Comparison of ENCODE assay signal across 1 cellular context in genomic region chr5:80615266-80615914, GRCh38.
TF ChIP-seq lines count a peak whose summit lies in the region.

No MANE protein-coding gene starts in this region.

TF ChIP-seq in HepG2, 621 proteins besides CTCF, POLR2A, EP300 and RAD21:
- no peak for TF ChIP-seq THAP11 (CRISPR knock-in tag; IDR thresholded peaks at IDR 0.05)
- TF ChIP-seq, protein P1, sequence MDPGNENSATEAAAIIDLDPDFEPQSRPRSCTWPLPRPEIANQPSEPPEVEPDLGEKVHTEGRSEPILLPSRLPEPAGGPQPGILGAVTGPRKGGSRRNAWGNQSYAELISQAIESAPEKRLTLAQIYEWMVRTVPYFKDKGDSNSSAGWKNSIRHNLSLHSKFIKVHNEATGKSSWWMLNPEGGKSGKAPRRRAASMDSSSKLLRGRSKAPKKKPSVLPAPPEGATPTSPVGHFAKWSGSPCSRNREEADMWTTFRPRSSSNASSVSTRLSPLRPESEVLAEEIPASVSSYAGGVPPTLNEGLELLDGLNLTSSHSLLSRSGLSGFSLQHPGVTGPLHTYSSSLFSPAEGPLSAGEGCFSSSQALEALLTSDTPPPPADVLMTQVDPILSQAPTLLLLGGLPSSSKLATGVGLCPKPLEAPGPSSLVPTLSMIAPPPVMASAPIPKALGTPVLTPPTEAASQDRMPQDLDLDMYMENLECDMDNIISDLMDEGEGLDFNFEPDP (CRISPR knock-in tag; conservative IDR thresholded peaks at IDR 0.05): no peak
- TF ChIP-seq ZNF367 (CRISPR knock-in tag; IDR thresholded peaks at IDR 0.05; ENCODE audit: borderline replicate concordance): no peak
- 0 out of 2 replicates have a peak, but pooled peaks have one; percentile 13 for TF ChIP-seq ZBTB33 (CRISPR knock-in tag; IDR thresholded peaks at IDR 0.05)
